19 cellular contexts compared by ENCODE assay signal in genomic region chr2:241180495-241180894, GRCh38.
"Had no signal": no experiment of that assay in that cellular context is flagged by ENCODE, and none has a peak within 500 bp of the region (broad histone marks: within the 10 kb centered on the region; RNA-seq: fewer than 3 reads in every experiment).

No MANE protein-coding gene starts in this region.

- H3K27me3 Mint-ChIP-seq: activated CD4-positive, alpha-beta memory T cell treated with anti-CD3 and anti-CD28 coated beads for 36 hours; activated CD4-positive, alpha-beta T cell treated with anti-CD3 and anti-CD28 coated beads for 36 hours; activated CD8-positive, alpha-beta memory T cell treated with anti-CD3 and anti-CD28 coated beads, Interleukin-2, amount 10 ng/mL, durations not matched to agents 7 days and 5 days; stimulated activated naive CD8-positive, alpha-beta T cell treated with anti-CD3 and anti-CD28 coated beads, Interleukin-15, Interleukin-2, amounts not matched to agents 100 ng/mL and 50 ng/mL, for 24 hours had no signal

- H3K27ac Mint-ChIP-seq: activated CD8-positive, alpha-beta memory T cell treated with anti-CD3 and anti-CD28 coated beads, Interleukin-2, amount 10 ng/mL, durations not matched to agents 7 days and 5 days; stimulated activated naive CD8-positive, alpha-beta T cell treated with anti-CD3 and anti-CD28 coated beads, Interleukin-15, Interleukin-2, amounts not matched to agents 100 ng/mL and 50 ng/mL, for 24 hours had no signal

- H3K4me1 ChIP-seq: adrenal gland, foreskin keratinocyte, sigmoid colon, suprapubic skin, upper lobe of left lung had no signal

- H3K36me3 ChIP-seq: ovary had no signal

- H3K27me3 ChIP-seq: adrenal gland, foreskin keratinocyte, ovary, sigmoid colon, spleen, suprapubic skin, upper lobe of left lung had no signal

- H3K4me3 ChIP-seq: adrenal gland, ovary, sigmoid colon, spleen, suprapubic skin, upper lobe of left lung had no signal

- H3K9me3 Mint-ChIP-seq: activated CD4-positive, alpha-beta memory T cell treated with anti-CD3 and anti-CD28 coated beads for 36 hours; nephron progenitor cell; stimulated activated naive CD8-positive, alpha-beta T cell treated with anti-CD3 and anti-CD28 coated beads, Interleukin-15, Interleukin-2, amounts not matched to agents 100 ng/mL and 50 ng/mL, for 24 hours had no signal

- H3K27ac ChIP-seq: adrenal gland, foreskin keratinocyte, ovary, sigmoid colon, suprapubic skin, upper lobe of left lung had no signal

- H3K4me3 Mint-ChIP-seq: activated CD4-positive, alpha-beta memory T cell treated with anti-CD3 and anti-CD28 coated beads for 36 hours; activated CD4-positive, alpha-beta T cell treated with anti-CD3 and anti-CD28 coated beads for 36 hours; activated CD8-positive, alpha-beta memory T cell treated with anti-CD3 and anti-CD28 coated beads, Interleukin-2, amount 10 ng/mL, durations not matched to agents 7 days and 5 days; nephron progenitor cell; stimulated activated naive CD8-positive, alpha-beta T cell treated with anti-CD3 and anti-CD28 coated beads, Interleukin-15, Interleukin-2, amounts not matched to agents 100 ng/mL and 50 ng/mL, for 24 hours had no signal

- H3K9me3 ChIP-seq: adrenal gland, ovary, sigmoid colon, spleen, suprapubic skin, upper lobe of left lung had no signal

- DNase-seq: activated CD8-positive, alpha-beta memory T cell treated with anti-CD3 and anti-CD28 coated beads, Interleukin-2, amount 10 ng/mL, durations not matched to agents 7 days and 5 days; activated naive CD4-positive, alpha-beta T cell treated with anti-CD3 and anti-CD28 coated beads, Interleukin-2, amount 50 U/mL, for 16 hours; activated T-cell treated with anti-CD3 and anti-CD28 coated beads, Interleukin-2, amount 50 U/mL, for 1 hour; adrenal gland; cortex of kidney; effector CD8-positive, alpha-beta T cell; foreskin keratinocyte; glutamatergic neuron; kidney glomerular epithelial cell; nephron progenitor cell; ovary; sigmoid colon; spleen; T1000; upper lobe of left lung had no signal

- ATAC-seq: foreskin keratinocyte had no signal
